In the genomic region with DNA sequence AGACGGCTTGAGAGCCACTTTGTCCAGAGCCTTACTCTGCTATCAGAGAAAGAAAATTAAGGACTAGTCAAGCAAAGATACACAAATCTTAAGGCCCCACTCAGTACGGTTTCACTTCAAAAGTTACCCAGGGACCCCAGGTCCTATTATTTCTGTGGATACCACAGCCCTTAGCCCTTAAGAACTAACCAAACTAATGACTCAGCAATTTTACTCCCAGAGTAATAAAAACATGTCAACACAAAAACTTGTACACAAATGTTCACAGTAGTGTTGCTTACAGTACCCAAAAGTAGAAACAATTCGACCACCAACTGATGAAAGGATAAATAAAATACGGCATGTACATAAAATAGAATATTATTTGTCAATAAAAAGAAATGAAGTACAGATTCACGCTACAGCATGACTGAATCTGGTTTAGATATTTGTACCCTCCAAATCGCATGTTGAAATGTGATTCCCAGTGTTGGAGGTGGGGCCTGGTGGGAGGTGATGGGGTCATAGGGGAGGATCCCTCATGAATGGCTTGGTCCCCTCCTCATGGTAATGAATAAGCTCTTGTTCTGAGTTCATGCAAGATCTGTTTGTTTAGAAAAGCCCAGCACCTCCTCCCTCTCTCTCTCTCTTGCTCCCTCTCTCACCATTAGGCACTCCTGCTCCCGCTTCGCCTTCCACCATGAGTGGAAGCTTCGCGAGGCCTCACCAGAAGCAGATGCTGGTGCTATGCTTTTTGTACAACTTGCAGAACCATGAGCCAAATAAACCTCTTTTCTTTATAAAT, we compare ENCODE assay signal across 1 cellular context.
TF ChIP-seq lines count a peak whose summit lies in the region.

No MANE protein-coding gene starts in this region.

TF ChIP-seq in K562, 482 proteins besides CTCF, POLR2A, EP300 and RAD21:
- TF ChIP-seq MAFF (IDR thresholded peaks at IDR 0.05; ENCODE audit: low read length): peak; percentile 94
- TF ChIP-seq ZNF316 (IDR thresholded peaks at IDR 0.05): peak; percentile 96
- no peak for TF ChIP-seq GTF2F1 (IDR thresholded peaks at IDR 0.05; ENCODE audit: low read depth, low read length)
- peak; percentile 62; the same call in 1 of the 2 replicates for TF ChIP-seq BACH1 (tag; IDR thresholded peaks at IDR 0.05)
- no peak for TF ChIP-seq SMARCA4 (IDR thresholded peaks at IDR 0.05)
- peak; percentile 65 for TF ChIP-seq NFE2 (IDR thresholded peaks at IDR 0.05; ENCODE audit: low read depth)
- TF ChIP-seq C11orf30 (IDR thresholded peaks at IDR 0.05; ENCODE audit: low read depth): peak; percentile 91
- TF ChIP-seq MAFG (tag; conservative IDR thresholded peaks at IDR 0.05): peak; percentile 93
- TF ChIP-seq MAFK (IDR thresholded peaks at IDR 0.05; ENCODE audit: low read length): peak; percentile 94
- peak; percentile 61 for TF ChIP-seq NFE2L1 (tag; IDR thresholded peaks at IDR 0.05; ENCODE audit: borderline replicate concordance, low read depth)
